19 cellular contexts compared by ENCODE assay signal in genomic region chr11:120122921-120123683, GRCh38. TPM values are rescaled to one million over a fixed set of nuclear protein-coding genes. Genes with fewer than 3 reads are reported as not detected.
DNase-seq lines count a peak whose midpoint lies in the region; ATAC-seq, FAIRE-seq and TF ChIP-seq lines count a peak whose summit lies in the region.
"Had no signal": no experiment of that assay in that cellular context is flagged by ENCODE, and none has a peak within 500 bp of the region (broad histone marks: within the 10 kb centered on the region; RNA-seq: fewer than 3 reads in every experiment).

No MANE protein-coding gene starts in this region.

- intact Hi-C loops in breast epithelium (cut with DNase I; ENCODE audit: low total_unique reads): no loop called here

- H3K27me3 ChIP-seq in breast epithelium: no peaks in the 10 kb centered on the region
- no peaks in the 10 kb centered on the region for H3K27me3 ChIP-seq in mucosa of stomach (ENCODE audit: control insufficient read depth, insufficient read depth, low read length)
- H3K27me3 ChIP-seq: neural progenitor cell had no signal

- no peaks in the 10 kb centered on the region for H3K36me3 ChIP-seq in breast epithelium
- no peaks in the 10 kb centered on the region for H3K36me3 ChIP-seq in mucosa of stomach (ENCODE audit: control insufficient read depth, insufficient read depth, low read length)
- H3K36me3 ChIP-seq: neural progenitor cell had no signal

- H3K4me3 ChIP-seq in NB4 (ENCODE audit: low read depth, low read length) (no peak overlapping the region), breast epithelium (no peak overlapping the region), mucosa of stomach (ENCODE audit: low read length) (no peak overlapping the region)
- H3K4me3 ChIP-seq: neural progenitor cell had no signal

- ATAC-seq in GM19395 (IDR thresholded peaks at IDR 0.05; ENCODE audit: unreplicated experiment) (no peak), GM18502 (IDR thresholded peaks at IDR 0.05; ENCODE audit: poor library complexity, unreplicated experiment) (no peak)
- ATAC-seq: activated CD8-positive, alpha-beta memory T cell treated with anti-CD3 and anti-CD28 coated beads, Interleukin-2, amount 10 ng/mL, durations not matched to agents 7 days and 5 days; CD8-positive, alpha-beta T cell had no signal

- DNase-seq in CMK (ENCODE audit: low read depth) (peak; percentile 65), NB4 (ENCODE audit: low read depth) (peak; percentile 39), breast epithelium (ENCODE audit: low spot score in 2 of 2) (no peak), NCI-H69 (lab: John Stamatoyannopoulos, UW) (no peak), H54 (ENCODE audit: insufficient read length, low spot score) (no peak)
- DNase-seq: activated CD8-positive, alpha-beta memory T cell treated with anti-CD3 and anti-CD28 coated beads, Interleukin-2, amount 10 ng/mL, durations not matched to agents 7 days and 5 days; activated naive CD8-positive, alpha-beta T cell treated with anti-CD3 and anti-CD28 coated beads, Interleukin-2, amount 10 ng/mL, durations not matched to agents 7 days and 5 days; CD8-positive, alpha-beta T cell; Kasumi-1; midbrain; NCI-H1436; NCI-H2171 treated with DMSO at 0.1 percent for 48 hours had no signal

- TF ChIP-seq CTCF in NB4 (IDR thresholded peaks at IDR 0.05; ENCODE audit: low read depth, low read length) (no peak), breast epithelium (IDR thresholded peaks at IDR 0.05) (no peak)

- H3K4me1 ChIP-seq in breast epithelium: peaks cover 0 to 3% of the 10 kb centered on the region in 2 donors
- H3K4me1 ChIP-seq in mucosa of stomach (ENCODE audit: control insufficient read depth, insufficient read depth, low read length): peaks cover 42% of the 10 kb centered on the region
- H3K4me1 ChIP-seq: neural progenitor cell had no signal

- peak overlapping the region; percentile 66 to 75 for H3K27ac ChIP-seq in breast epithelium
- H3K27ac ChIP-seq: neural progenitor cell had no signal

- FAIRE-seq in H54 (lab: Jason Lieb, UNC): no peak

- no peak for TF ChIP-seq POLR2A in NB4 (IDR thresholded peaks at IDR 0.05; ENCODE audit: extremely low read depth, insufficient read length)
- no peak for TF ChIP-seq POLR2A in breast epithelium (IDR thresholded peaks at IDR 0.05)
- no peak for TF ChIP-seq POLR2A in H54 (IDR thresholded peaks at IDR 0.05; ENCODE audit: low read depth, low read length)

- H3K9ac ChIP-seq in mucosa of stomach (ENCODE audit: low read length): peak overlapping the region; percentile 19
- H3K9ac ChIP-seq: neural progenitor cell had no signal

- H3K9me3 ChIP-seq in breast epithelium (no peaks in the 10 kb centered on the region), mucosa of stomach (ENCODE audit: control insufficient read depth, low read length) (no peaks in the 10 kb centered on the region)

RNA-seq across cellular contexts. Expression of gene TRIM29, which starts 14.8 kb away (rescaled TPM):
- 10 to 100 TPM; 10.6 to 58.7 (median 45.9) TPM for total RNA-seq in breast epithelium
- total RNA-seq: activated CD8-positive, alpha-beta memory T cell treated with anti-CD3 and anti-CD28 coated beads, Interleukin-2, amount 10 ng/mL, durations not matched to agents 7 days and 5 days; activated naive CD8-positive, alpha-beta T cell treated with anti-CD3 and anti-CD28 coated beads, Interleukin-2, amount 10 ng/mL, durations not matched to agents 7 days and 5 days; activated T-helper 2 cell treated with anti-CD3 and anti-CD28 coated beads, Interferon-gamma antibody, Interleukin-2, Interleukin-4, amounts not matched to agents 10 μg/mL and 5 μg/mL and 100 μg/mL, durations not matched to agents 14 hours and 24 hours and 36 hours; CD8-positive, alpha-beta T cell; epithelial cell of proximal tubule; SK-MEL-5 had no signal

Comparison
In these comparisons a context has a peak if more than half of its experiments do, and no peak if none do; other contexts are left out.
1. DNase-seq: peak in CMK (single experiment) and NB4 (single experiment); none in breast epithelium (0 of 2), NCI-H69 (single experiment) and H54 (single experiment).